ENCODE assay signal across 1 cellular context in genomic region chr7:135200824-135201331, GRCh38.
TF ChIP-seq lines count a peak whose summit lies in the region.

No MANE protein-coding gene starts in this region.

TF ChIP-seq in HepG2, 621 proteins besides CTCF, POLR2A, EP300 and RAD21:
- TF ChIP-seq ZNF678 (CRISPR knock-in tag; IDR thresholded peaks at IDR 0.05) (no peak), PLSCR1 (CRISPR knock-in tag; IDR thresholded peaks at IDR 0.05; ENCODE audit: borderline replicate concordance) (no peak), ATF4 (CRISPR knock-in tag; IDR thresholded peaks at IDR 0.05) (no peak), YEATS4 (CRISPR knock-in tag; IDR thresholded peaks at IDR 0.05; ENCODE audit: borderline replicate concordance) (no peak), ZNF639 (CRISPR knock-in tag; conservative IDR thresholded peaks at IDR 0.05) (no peak), ZNF609 (CRISPR knock-in tag; IDR thresholded peaks at IDR 0.05; ENCODE audit: borderline replicate concordance) (no peak), MAZ (IDR thresholded peaks at IDR 0.05; ENCODE audit: borderline replicate concordance, low read depth, low read length) (no peak), MAZ (CRISPR knock-in tag; IDR thresholded peaks at IDR 0.05; ENCODE audit: low read depth) (no peak), HCFC1 (IDR thresholded peaks at IDR 0.05; ENCODE audit: low read depth, low read length) (no peak), MEIS2 (CRISPR knock-in tag; IDR thresholded peaks at IDR 0.05) (no peak), YY1 (IDR thresholded peaks at IDR 0.05; ENCODE audit: insufficient read depth, insufficient replicate concordance, low read depth, low read length) (no peak), NR1H2 (CRISPR knock-in tag; IDR thresholded peaks at IDR 0.05; ENCODE audit: borderline replicate concordance, low read depth) (no peak), ZNF703 (CRISPR knock-in tag; IDR thresholded peaks at IDR 0.05; ENCODE audit: borderline replicate concordance) (no peak), THAP7 (CRISPR knock-in tag; IDR thresholded peaks at IDR 0.05) (no peak), ZBTB38 (CRISPR knock-in tag; IDR thresholded peaks at IDR 0.05) (no peak), PRMT3 (CRISPR knock-in tag; IDR thresholded peaks at IDR 0.05; ENCODE audit: borderline replicate concordance, low read depth) (no peak), ZBTB46 (CRISPR knock-in tag; IDR thresholded peaks at IDR 0.05; ENCODE audit: borderline replicate concordance) (no peak), ZNF503 (CRISPR knock-in tag; IDR thresholded peaks at IDR 0.05) (no peak), ZXDC (CRISPR knock-in tag; IDR thresholded peaks at IDR 0.05) (no peak), SP140L (CRISPR knock-in tag; IDR thresholded peaks at IDR 0.05; ENCODE audit: borderline replicate concordance) (no peak)
TF ChIP-seq in HepG2: peak in this region for 0.
